Comparison of ENCODE assay signal across 18 cellular contexts in the genomic region with DNA sequence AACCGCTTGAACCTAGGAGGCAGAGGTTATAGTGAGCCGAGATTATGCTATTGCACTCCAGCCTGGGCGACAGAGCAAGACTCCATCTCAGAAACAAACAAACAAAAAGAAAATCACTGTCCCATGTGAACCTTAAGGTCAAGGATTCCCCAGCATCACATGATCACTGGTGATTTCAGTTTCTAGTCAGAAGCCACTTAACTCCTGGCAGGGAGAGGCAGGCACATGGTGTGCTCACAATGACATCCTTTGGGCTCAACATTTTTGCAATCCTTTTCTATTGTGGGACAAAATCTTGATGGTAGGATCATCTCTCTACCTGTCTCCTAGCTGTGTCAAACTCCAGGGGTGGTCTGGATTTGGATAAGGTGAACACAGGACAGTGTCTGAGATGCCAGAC.
"Had no signal": no experiment of that assay in that cellular context is flagged by ENCODE, and none has a peak within 500 bp of the region (broad histone marks: within the 10 kb centered on the region; RNA-seq: fewer than 3 reads in every experiment).

No MANE protein-coding gene starts in this region.

- H3K4me3 ChIP-seq: gastroesophageal sphincter, hepatocyte, psoas muscle, stomach had no signal

- H3K27ac ChIP-seq: epithelial cell of prostate, gastroesophageal sphincter, hepatocyte, psoas muscle, stomach had no signal

- H3K27me3 ChIP-seq: gastroesophageal sphincter, hepatocyte, stomach had no signal

- H3K4me1 Mint-ChIP-seq: activated T-helper 17 cell treated with anti-CD3 and anti-CD28 coated beads, Interleukin-2, amount 50 U/mL, for 72 hours had no signal

- DNase-seq: activated CD4-positive, alpha-beta T cell treated with anti-CD3 and anti-CD28 coated beads for 48 hours; activated CD8-positive, alpha-beta memory T cell treated with anti-CD3 and anti-CD28 coated beads, Interleukin-2, amount 50 U/mL, for 48 hours; activated CD8-positive, alpha-beta T cell treated with anti-CD3 and anti-CD28 coated beads, Interleukin-2, amount 10 ng/mL, durations not matched to agents 7 days and 5 days; activated naive CD4-positive, alpha-beta T cell treated with anti-CD3 and anti-CD28 coated beads for 36 hours; central memory CD4-positive, alpha-beta T cell; cortex of kidney; effector memory CD4-positive, alpha-beta T cell; stimulated activated CD4-positive, alpha-beta T cell treated with anti-CD3 and anti-CD28 coated beads, Interleukin-15, amount 100 ng/mL, for 24 hours; stimulated activated CD4-positive, alpha-beta T cell treated with anti-CD3 and anti-CD28 coated beads, Interleukin-4, amount 100 ng/mL, for 24 hours; stomach had no signal

- H3K27ac Mint-ChIP-seq: activated CD8-positive, alpha-beta T cell treated with anti-CD3 and anti-CD28 coated beads, Interleukin-2, amount 10 ng/mL, durations not matched to agents 7 days and 5 days; activated naive CD4-positive, alpha-beta T cell treated with anti-CD3 and anti-CD28 coated beads for 36 hours; activated T-helper 17 cell treated with anti-CD3 and anti-CD28 coated beads, Interleukin-2, amount 50 U/mL, for 72 hours; T-helper 1 cell treated with Interleukin-12 subunit alpha and Interleukin-12 subunit beta and Interleukin-4 antibody, amounts not matched to agents 30 μg/mL and 1 μg/mL, for 36 hours had no signal

- H2AFZ ChIP-seq: hepatocyte had no signal

- H3K4me3 Mint-ChIP-seq: activated CD8-positive, alpha-beta T cell treated with anti-CD3 and anti-CD28 coated beads, Interleukin-2, amount 10 ng/mL, durations not matched to agents 7 days and 5 days; activated naive CD4-positive, alpha-beta T cell treated with anti-CD3 and anti-CD28 coated beads for 36 hours; activated T-helper 17 cell treated with anti-CD3 and anti-CD28 coated beads, Interleukin-2, amount 50 U/mL, for 72 hours; memory B cell; natural killer cell treated with Interleukin-12 subunit alpha and Interleukin-12 subunit beta and Interleukin-15 and Interleukin-18, amount 100 ng/mL, for 72 hours; T-helper 1 cell treated with Interleukin-12 subunit alpha and Interleukin-12 subunit beta and Interleukin-4 antibody, amounts not matched to agents 30 μg/mL and 1 μg/mL, for 36 hours had no signal

- H3K9me3 ChIP-seq: gastroesophageal sphincter, psoas muscle, stomach had no signal

- H3K4me2 ChIP-seq: hepatocyte had no signal

- ATAC-seq: activated CD8-positive, alpha-beta T cell treated with anti-CD3 and anti-CD28 coated beads, Interleukin-2, amount 10 ng/mL, durations not matched to agents 7 days and 5 days; activated T-helper 17 cell treated with anti-CD3 and anti-CD28 coated beads, Interleukin-2, amount 50 U/mL, for 72 hours; gastroesophageal sphincter; natural killer cell treated with Interleukin-12 subunit alpha and Interleukin-12 subunit beta and Interleukin-15 and Interleukin-18, amount 100 ng/mL, for 72 hours had no signal

- H3K4me1 ChIP-seq: gastroesophageal sphincter, psoas muscle, stomach had no signal

- H3K9me3 Mint-ChIP-seq: activated naive CD4-positive, alpha-beta T cell treated with anti-CD3 and anti-CD28 coated beads for 36 hours; activated T-helper 17 cell treated with anti-CD3 and anti-CD28 coated beads, Interleukin-2, amount 50 U/mL, for 72 hours; memory B cell; natural killer cell treated with Interleukin-12 subunit alpha and Interleukin-12 subunit beta and Interleukin-15 and Interleukin-18, amount 100 ng/mL, for 72 hours; T-helper 1 cell treated with Interleukin-12 subunit alpha and Interleukin-12 subunit beta and Interleukin-4 antibody, amounts not matched to agents 30 μg/mL and 1 μg/mL, for 36 hours had no signal

- H3K27me3 Mint-ChIP-seq: activated T-helper 17 cell treated with anti-CD3 and anti-CD28 coated beads, Interleukin-2, amount 50 U/mL, for 72 hours; memory B cell; natural killer cell treated with Interleukin-12 subunit alpha and Interleukin-12 subunit beta and Interleukin-15 and Interleukin-18, amount 100 ng/mL, for 72 hours had no signal
